In genomic region chr10:110864662-110865140, GRCh38 we compare ENCODE assay signal across 1 cellular context.
TF ChIP-seq lines count a peak whose summit lies in the region.

No MANE protein-coding gene starts in this region.

TF ChIP-seq in HepG2, 621 proteins besides CTCF, POLR2A, EP300 and RAD21 (continues in another document):
- TF ChIP-seq ZNF576 (CRISPR knock-in tag; IDR thresholded peaks at IDR 0.05) (no peak), HIC2 (CRISPR knock-in tag; IDR thresholded peaks at IDR 0.05; ENCODE audit: low read depth) (no peak), DZIP1 (CRISPR knock-in tag; IDR thresholded peaks at IDR 0.05) (no peak), ZNF747 (CRISPR knock-in tag; IDR thresholded peaks at IDR 0.05; ENCODE audit: borderline replicate concordance) (no peak), EED (CRISPR knock-in tag; IDR thresholded peaks at IDR 0.05) (no peak), NFYC (CRISPR knock-in tag; IDR thresholded peaks at IDR 0.05) (peak; percentile 47; the same call in 1 of the 2 replicates), MXI1 (IDR thresholded peaks at IDR 0.05; ENCODE audit: borderline replicate concordance, low read depth, low read length) (no peak), TP53 (CRISPR knock-in tag; conservative IDR thresholded peaks at IDR 0.05) (no peak), ZIK1 (CRISPR knock-in tag; IDR thresholded peaks at IDR 0.05; ENCODE audit: borderline replicate concordance, low read depth) (no peak), ARNT2 (CRISPR knock-in tag; IDR thresholded peaks at IDR 0.05; ENCODE audit: low read depth) (no peak), FOXM1 (CRISPR knock-in tag; IDR thresholded peaks at IDR 0.05) (no peak), NR2F2 (IDR thresholded peaks at IDR 0.05; ENCODE audit: borderline replicate concordance, low read depth) (no peak), JUN (CRISPR knock-in tag; IDR thresholded peaks at IDR 0.05) (no peak), THAP8 (CRISPR knock-in tag; IDR thresholded peaks at IDR 0.05; ENCODE audit: borderline replicate concordance) (no peak), ZNF44 (CRISPR knock-in tag; IDR thresholded peaks at IDR 0.05) (no peak), KAT8 (CRISPR knock-in tag; IDR thresholded peaks at IDR 0.05) (peak; percentile 49), ZNF558 (CRISPR knock-in tag; IDR thresholded peaks at IDR 0.05; ENCODE audit: borderline replicate concordance) (no peak), ZNF710 (CRISPR knock-in tag; IDR thresholded peaks at IDR 0.05; ENCODE audit: borderline replicate concordance) (no peak), KMT2B (CRISPR knock-in tag; IDR thresholded peaks at IDR 0.05) (no peak), TIGD3 (CRISPR knock-in tag; IDR thresholded peaks at IDR 0.05; ENCODE audit: borderline replicate concordance) (no peak), GABPA (IDR thresholded peaks at IDR 0.05; ENCODE audit: low read depth, low read length) (no peak), GABPA (CRISPR knock-in tag; IDR thresholded peaks at IDR 0.05; ENCODE audit: low read depth) (peak; percentile 49), YEATS4 (CRISPR knock-in tag; IDR thresholded peaks at IDR 0.05; ENCODE audit: borderline replicate concordance) (0 out of 2 replicates have a peak, but pooled peaks have one; percentile 19), DBP (CRISPR knock-in tag; IDR thresholded peaks at IDR 0.05; ENCODE audit: not compliant biosample characterization) (no peak), ZNF609 (CRISPR knock-in tag; IDR thresholded peaks at IDR 0.05; ENCODE audit: borderline replicate concordance) (no peak), ZNF563 (CRISPR knock-in tag; IDR thresholded peaks at IDR 0.05) (no peak), FOXA3 (CRISPR knock-in tag; IDR thresholded peaks at IDR 0.05) (peak; percentile 74), GPN1 (CRISPR knock-in tag; IDR thresholded peaks at IDR 0.05; ENCODE audit: borderline replicate concordance) (no peak), MED1 (CRISPR knock-in tag; IDR thresholded peaks at IDR 0.05) (no peak), FOXP1 (IDR thresholded peaks at IDR 0.05) (no peak), FOXP1 (CRISPR knock-in tag; IDR thresholded peaks at IDR 0.05) (0 out of 2 replicates have a peak, but pooled peaks have one; percentile 18), U2AF1 (optimal IDR thresholded peaks at IDR 0.05; ENCODE audit: low read depth, low read length) (no peak), HNF1B (CRISPR knock-in tag; IDR thresholded peaks at IDR 0.05) (no peak), FOSL2 (CRISPR knock-in tag; IDR thresholded peaks at IDR 0.05) (no peak), ZNF598 (CRISPR knock-in tag; IDR thresholded peaks at IDR 0.05; ENCODE audit: borderline replicate concordance) (no peak), ZBTB7A (CRISPR knock-in tag; IDR thresholded peaks at IDR 0.05) (no peak), ZNF276 (CRISPR knock-in tag; IDR thresholded peaks at IDR 0.05; ENCODE audit: low read depth) (no peak), JARID2 (CRISPR knock-in tag; IDR thresholded peaks at IDR 0.05; ENCODE audit: insufficient replicate concordance) (no peak), ZNF891 (CRISPR knock-in tag; IDR thresholded peaks at IDR 0.05) (no peak), REPIN1 (CRISPR knock-in tag; IDR thresholded peaks at IDR 0.05; ENCODE audit: borderline replicate concordance, low read depth) (no peak), FIP1L1 (IDR thresholded peaks at IDR 0.05; ENCODE audit: borderline replicate concordance, insufficient read depth, low read depth, low read length) (no peak), SSRP1 (CRISPR knock-in tag; IDR thresholded peaks at IDR 0.05) (no peak), TFDP1 (CRISPR knock-in tag; IDR thresholded peaks at IDR 0.05; ENCODE audit: borderline replicate concordance) (no peak), ELF1 (CRISPR knock-in tag; IDR thresholded peaks at IDR 0.05) (peak; percentile 78)
